ENCODE assay signal across 8 cellular contexts in genomic region chr3:108221403-108221802, GRCh38. TPM values are rescaled to one million over a fixed set of nuclear protein-coding genes. Genes with fewer than 3 reads are reported as not detected.
DNase-seq lines count a peak whose midpoint lies in the region; ATAC-seq lines count a peak whose summit lies in the region.

No MANE protein-coding gene starts in this region.

- no peaks in the 10 kb centered on the region for H3K27me3 Mint-ChIP-seq in activated CD4-positive, alpha-beta memory T cell treated with anti-CD3 and anti-CD28 coated beads, Interleukin-2, amount 10 ng/mL, durations not matched to agents 7 days and 5 days
- H3K27me3 Mint-ChIP-seq in stimulated activated naive B cell treated with anti-CD40 and anti-IgM and Interleukin-4, amounts not matched to agents 10 μg/mL and 1 μg/mL and 100 μg/mL, for 72 hours: no peaks in the 10 kb centered on the region

- peaks cover 3% of the 10 kb centered on the region for H3K4me1 ChIP-seq in iPS-18a (ENCODE audit: control insufficient read depth, low read depth, low read length)

- H3K27me3 ChIP-seq in iPS-18a (ENCODE audit: control insufficient read depth, insufficient read depth, low read length): peaks cover 9% of the 10 kb centered on the region

- H3K9me3 Mint-ChIP-seq in activated CD4-positive, alpha-beta memory T cell treated with anti-CD3 and anti-CD28 coated beads, Interleukin-2, amount 10 ng/mL, durations not matched to agents 7 days and 5 days: no peaks in the 10 kb centered on the region
- H3K9me3 Mint-ChIP-seq in stimulated activated naive B cell treated with anti-CD40 and anti-IgM and Interleukin-4, amounts not matched to agents 10 μg/mL and 1 μg/mL and 100 μg/mL, for 72 hours: no peaks in the 10 kb centered on the region

- peak in 2 of 3 experiments; percentile 43 to 74 for DNase-seq in NCI-H1417 (lab: John Stamatoyannopoulos, UW)
- DNase-seq in NCI-H1417 treated with DMSO at 0.1 percent for 48 hours (lab: John Stamatoyannopoulos, UW): no peak
- no peak for DNase-seq in activated CD4-positive, alpha-beta memory T cell treated with anti-CD3 and anti-CD28 coated beads, Interleukin-2, amount 10 ng/mL, durations not matched to agents 7 days and 5 days
- DNase-seq in stimulated activated naive B cell treated with anti-CD40 and anti-IgM and Interleukin-4, amounts not matched to agents 10 μg/mL and 1 μg/mL and 100 μg/mL, for 72 hours: no peak
- no peak for DNase-seq in NCI-H2029 treated with DMSO at 0.1 percent for 48 hours (lab: John Stamatoyannopoulos, UW)
- DNase-seq in effector CD4-positive, alpha-beta T cell: no peak
- no peak for DNase-seq in NCI-H187 treated with DMSO at 0.1 percent for 48 hours (lab: John Stamatoyannopoulos, UW)

- CTCF ChIA-PET in activated CD4-positive, alpha-beta memory T cell treated with anti-CD3 and anti-CD28 coated beads, Interleukin-2, amount 10 ng/mL, durations not matched to agents 7 days and 5 days (lab: Charles Lee): no interaction called here

- peak overlapping the region; percentile 97 for H3K27ac Mint-ChIP-seq in activated CD4-positive, alpha-beta memory T cell treated with anti-CD3 and anti-CD28 coated beads, Interleukin-2, amount 10 ng/mL, durations not matched to agents 7 days and 5 days
- peak overlapping the region; percentile 99 for H3K27ac Mint-ChIP-seq in stimulated activated naive B cell treated with anti-CD40 and anti-IgM and Interleukin-4, amounts not matched to agents 10 μg/mL and 1 μg/mL and 100 μg/mL, for 72 hours

- H3K9me3 ChIP-seq in iPS-18a (ENCODE audit: control insufficient read depth, low read depth, low read length): no peaks in the 10 kb centered on the region

- H3K4me3 ChIP-seq in iPS-18a (ENCODE audit: low read length): peak overlapping the region; percentile 92

- no peaks in the 10 kb centered on the region for H3K36me3 ChIP-seq in iPS-18a (ENCODE audit: control insufficient read depth, low read depth, low read length)

- H3K36me3 Mint-ChIP-seq in activated CD4-positive, alpha-beta memory T cell treated with anti-CD3 and anti-CD28 coated beads, Interleukin-2, amount 10 ng/mL, durations not matched to agents 7 days and 5 days (ENCODE audit: low read depth): peaks cover 12% of the 10 kb centered on the region
- peaks cover 3 to 14% of the 10 kb centered on the region in 2 donors for H3K36me3 Mint-ChIP-seq in stimulated activated naive B cell treated with anti-CD40 and anti-IgM and Interleukin-4, amounts not matched to agents 10 μg/mL and 1 μg/mL and 100 μg/mL, for 72 hours

- no peak for ATAC-seq in stimulated activated naive B cell treated with anti-CD40 and anti-IgM and Interleukin-4, amounts not matched to agents 10 μg/mL and 1 μg/mL and 100 μg/mL, for 72 hours (replicated peaks)

- H3K4me1 Mint-ChIP-seq in activated CD4-positive, alpha-beta memory T cell treated with anti-CD3 and anti-CD28 coated beads, Interleukin-2, amount 10 ng/mL, durations not matched to agents 7 days and 5 days: peaks cover 50% of the 10 kb centered on the region
- peaks cover 25 to 57% of the 10 kb centered on the region in 2 donors for H3K4me1 Mint-ChIP-seq in stimulated activated naive B cell treated with anti-CD40 and anti-IgM and Interleukin-4, amounts not matched to agents 10 μg/mL and 1 μg/mL and 100 μg/mL, for 72 hours

- peak overlapping the region; percentile 97 for H3K4me3 Mint-ChIP-seq in activated CD4-positive, alpha-beta memory T cell treated with anti-CD3 and anti-CD28 coated beads, Interleukin-2, amount 10 ng/mL, durations not matched to agents 7 days and 5 days
- peak overlapping the region; percentile 99 for H3K4me3 Mint-ChIP-seq in stimulated activated naive B cell treated with anti-CD40 and anti-IgM and Interleukin-4, amounts not matched to agents 10 μg/mL and 1 μg/mL and 100 μg/mL, for 72 hours

- POLR2A ChIA-PET in activated CD4-positive, alpha-beta memory T cell treated with anti-CD3 and anti-CD28 coated beads, Interleukin-2, amount 10 ng/mL, durations not matched to agents 7 days and 5 days (lab: Charles Lee): interaction anchor here (0.9 to 5.3 kb wide), 10 partner anchors 71 to 368 kb away, joined by 3 to 75 read pairs (median 13); partner anchors contain the start of genes CIP2A and DZIP3

- H3K9ac ChIP-seq in iPS-18a (ENCODE audit: low read length): peak overlapping the region; percentile 81

- H3K27ac ChIP-seq in iPS-18a (ENCODE audit: low read length): no peak overlapping the region

RNA-seq across cellular contexts. Expression of gene IFT57, which starts 0.8 kb away (rescaled TPM):
- total RNA-seq in activated CD4-positive, alpha-beta memory T cell treated with anti-CD3 and anti-CD28 coated beads, Interleukin-2, amount 10 ng/mL, durations not matched to agents 7 days and 5 days: 10 to 100 TPM; 21.0 to 28.0 TPM

Comparison
In these comparisons a context has a peak if more than half of its experiments do, and no peak if none do; other contexts are left out.
1. DNase-seq: peak in NCI-H1417 (2 of 3); none in NCI-H1417 treated with DMSO at 0.1 percent for 48 hours (single experiment), activated CD4-positive, alpha-beta memory T cell treated with anti-CD3 and anti-CD28 coated beads, Interleukin-2, amount 10 ng/mL, durations not matched to agents 7 days and 5 days (single experiment), stimulated activated naive B cell treated with anti-CD40 and anti-IgM and Interleukin-4, amounts not matched to agents 10 μg/mL and 1 μg/mL and 100 μg/mL, for 72 hours (single experiment), NCI-H2029 treated with DMSO at 0.1 percent for 48 hours (single experiment), effector CD4-positive, alpha-beta T cell (single experiment) and NCI-H187 treated with DMSO at 0.1 percent for 48 hours (single experiment).